ENCODE assay signal across 18 cellular contexts in the genomic region with DNA sequence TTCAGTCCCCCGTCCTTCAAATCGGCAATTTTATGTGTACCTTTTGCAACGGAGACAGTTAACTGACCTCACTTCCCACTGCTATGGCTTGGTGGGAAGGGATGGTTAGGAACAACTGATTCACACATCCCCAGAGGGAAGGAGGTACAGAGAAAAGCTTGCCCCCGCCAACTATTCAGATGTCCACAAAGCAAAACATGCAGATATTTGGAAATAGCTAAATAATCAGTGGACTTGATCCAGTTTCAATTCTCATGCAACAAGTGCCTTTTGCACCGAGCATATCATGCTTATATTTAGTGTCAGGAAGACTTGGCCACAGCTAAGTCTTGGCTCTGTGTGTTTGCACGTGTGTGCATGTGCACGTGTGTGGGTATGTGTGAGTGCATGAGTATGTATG.
A peak's percentile ranks its signal among the peaks of the same experiment; 100 is the strongest.
DNase-seq lines count a peak whose midpoint lies in the region; ATAC-seq and TF ChIP-seq lines count a peak whose summit lies in the region.
"Had no signal": no experiment of that assay in that cellular context is flagged by ENCODE, and none has a peak within 500 bp of the region (broad histone marks: within the 10 kb centered on the region; RNA-seq: fewer than 3 reads in every experiment).

No MANE protein-coding gene starts in this region.

- DNase-seq in AG09309 (ENCODE audit: low read depth) (peak; percentile 52), LHCN-M2 (ENCODE audit: low read depth) (peak; percentile 57), ecto neural progenitor cell (ENCODE audit: low spot score) (peak; percentile 16), NCI-H146 (lab: John Stamatoyannopoulos, UW) (no peak), HuH-7.5 (ENCODE audit: low spot score) (no peak)
- DNase-seq in stimulated activated CD4-positive, alpha-beta T cell treated with anti-CD3 and anti-CD28 coated beads, Interleukin-4, amount 100 ng/mL, for 4 hours = no peak
- DNase-seq: activated CD4-positive, alpha-beta T cell treated with anti-CD3 and anti-CD28 coated beads, Interleukin-2, amount 50 U/mL, for 1 hour; activated T-cell treated with anti-CD3 and anti-CD28 coated beads, Interleukin-2, amount 50 U/mL, for 24 hours; cerebellar nuclear complex; DMS 273 treated with DMSO at 0.1 percent for 48 hours; left cardiac atrium; NCI-H1105; NCI-H2227 treated with DMSO at 0.1 percent for 48 hours; stimulated activated CD4-positive, alpha-beta T cell treated with anti-CD3 and anti-CD28 coated beads, Interleukin-12 subunit alpha, Interleukin-12 subunit beta, amount 100 ng/mL, for 4 hours had no signal

- H3K36me3 Mint-ChIP-seq in nephron (ENCODE audit: low read depth) = no peaks in the 10 kb centered on the region
- H3K36me3 Mint-ChIP-seq: activated naive CD8-positive, alpha-beta T cell had no signal

- H3K4me3 ChIP-seq in AG09309 (ENCODE audit: control insufficient read depth, low read depth, low read length) = no peak overlapping the region

- ATAC-seq in GM19397 (IDR thresholded peaks at IDR 0.05; ENCODE audit: unreplicated experiment) = no peak

- no peak overlapping the region for H3K4me3 Mint-ChIP-seq in nephron
- H3K4me3 Mint-ChIP-seq: activated naive CD8-positive, alpha-beta T cell; activated T-cell treated with anti-CD3 and anti-CD28 coated beads, Interleukin-2, amount 50 U/mL, for 24 hours; stimulated activated naive CD8-positive, alpha-beta T cell treated with anti-CD3 and anti-CD28 coated beads, Interleukin-15, Interleukin-2, amounts not matched to agents 100 ng/mL and 50 ng/mL, for 24 hours had no signal

- H3K9me3 Mint-ChIP-seq in nephron = no peaks in the 10 kb centered on the region
- H3K9me3 Mint-ChIP-seq: activated T-cell treated with anti-CD3 and anti-CD28 coated beads, Interleukin-2, amount 50 U/mL, for 24 hours; stimulated activated naive CD8-positive, alpha-beta T cell treated with anti-CD3 and anti-CD28 coated beads, Interleukin-15, Interleukin-2, amounts not matched to agents 100 ng/mL and 50 ng/mL, for 24 hours had no signal

- no peaks in the 10 kb centered on the region for H3K27me3 Mint-ChIP-seq in nephron (ENCODE audit: low read depth)
- H3K27me3 Mint-ChIP-seq: activated naive CD8-positive, alpha-beta T cell; stimulated activated naive CD8-positive, alpha-beta T cell treated with anti-CD3 and anti-CD28 coated beads, Interleukin-15, Interleukin-2, amounts not matched to agents 100 ng/mL and 50 ng/mL, for 24 hours had no signal

- H3K27ac Mint-ChIP-seq in nephron = peak overlapping the region; percentile 4 to 13 (median 10)
- H3K27ac Mint-ChIP-seq: activated naive CD8-positive, alpha-beta T cell; activated T-cell treated with anti-CD3 and anti-CD28 coated beads, Interleukin-2, amount 50 U/mL, for 24 hours; stimulated activated naive CD8-positive, alpha-beta T cell treated with anti-CD3 and anti-CD28 coated beads, Interleukin-15, Interleukin-2, amounts not matched to agents 100 ng/mL and 50 ng/mL, for 24 hours had no signal

- TF ChIP-seq CTCF in AG09309 (IDR thresholded peaks at IDR 0.05; ENCODE audit: control insufficient read depth, insufficient read depth, low read depth, low read length, missing control alignments) = no peak
- no peak for TF ChIP-seq CTCF in nephron (IDR thresholded peaks at IDR 0.05; ENCODE audit: unreplicated experiment in 3 of 3)

- H3K4me1 Mint-ChIP-seq in nephron = peaks cover 42% of the 10 kb centered on the region

Comparison
In these comparisons a context has a peak if more than half of its experiments do, and no peak if none do; other contexts are left out.
1. DNase-seq: peak in AG09309 (single experiment), LHCN-M2 (single experiment) and ecto neural progenitor cell (single experiment); none in stimulated activated CD4-positive, alpha-beta T cell treated with anti-CD3 and anti-CD28 coated beads, Interleukin-4, amount 100 ng/mL, for 4 hours (0 of 2), NCI-H146 (single experiment) and HuH-7.5 (single experiment).